8 cellular contexts compared by ENCODE assay signal in the genomic region with DNA sequence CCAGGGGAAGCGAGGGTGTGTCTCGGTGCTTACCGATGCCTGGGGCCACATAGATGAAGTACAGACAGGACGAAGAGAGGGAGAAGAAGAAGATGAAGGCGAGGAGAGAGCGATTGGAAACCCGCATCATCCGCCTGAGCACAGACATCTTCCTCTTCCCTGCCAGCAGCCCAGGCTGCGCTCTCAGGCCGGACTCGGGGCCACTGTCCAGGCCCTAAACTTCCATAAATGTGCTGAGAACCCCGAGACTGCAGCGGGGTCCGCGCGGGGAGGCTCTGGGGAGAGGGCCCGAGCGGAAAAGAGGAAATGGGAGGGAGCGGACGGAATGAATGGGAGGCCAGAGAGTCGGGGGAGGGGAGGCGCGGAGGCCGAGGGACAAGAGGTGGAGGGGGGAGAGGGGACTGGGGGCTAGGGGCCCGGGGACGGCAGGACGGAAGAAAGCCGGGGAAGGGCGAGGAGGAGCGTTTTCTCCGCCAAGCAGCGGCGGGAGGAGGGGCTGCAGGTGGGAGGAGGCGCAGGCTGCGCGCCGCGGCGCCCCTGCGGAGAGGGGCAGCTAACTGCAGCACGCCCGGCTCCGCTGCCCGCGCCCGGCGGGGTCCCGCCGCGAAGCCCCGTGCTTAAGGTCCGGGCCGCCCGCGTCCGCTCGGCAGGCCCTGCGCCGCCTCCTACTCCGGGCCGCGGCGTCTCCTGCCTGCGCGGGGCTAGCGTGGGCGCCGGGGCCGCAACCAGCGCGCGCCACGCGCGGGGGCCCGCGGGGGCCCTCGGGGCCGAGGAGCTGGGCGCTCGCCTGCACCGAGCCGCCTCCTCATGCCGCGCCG. TPM values are rescaled to one million over a fixed set of nuclear protein-coding genes. Genes with fewer than 3 reads are reported as not detected.
DNase-seq lines count a peak whose midpoint lies in the region; ATAC-seq and TF ChIP-seq lines count a peak whose summit lies in the region.

A gene with protein sequence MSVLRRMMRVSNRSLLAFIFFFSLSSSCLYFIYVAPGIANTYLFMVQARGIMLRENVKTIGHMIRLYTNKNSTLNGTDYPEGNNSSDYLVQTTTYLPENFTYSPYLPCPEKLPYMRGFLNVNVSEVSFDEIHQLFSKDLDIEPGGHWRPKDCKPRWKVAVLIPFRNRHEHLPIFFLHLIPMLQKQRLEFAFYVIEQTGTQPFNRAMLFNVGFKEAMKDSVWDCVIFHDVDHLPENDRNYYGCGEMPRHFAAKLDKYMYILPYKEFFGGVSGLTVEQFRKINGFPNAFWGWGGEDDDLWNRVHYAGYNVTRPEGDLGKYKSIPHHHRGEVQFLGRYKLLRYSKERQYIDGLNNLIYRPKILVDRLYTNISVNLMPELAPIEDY (minus strand): TSS at position 303 of the 818 bp plus-strand sequence. CDS start 155 bp downstream, at position 148.

- peak; percentile 54 for ATAC-seq in GM18511 (IDR thresholded peaks at IDR 0.05; ENCODE audit: unreplicated experiment)
- ATAC-seq in HG02885 (IDR thresholded peaks at IDR 0.05; ENCODE audit: poor library complexity, unreplicated experiment), result peak; percentile 43
- peak; percentile 55 for ATAC-seq in omental fat pad (ENCODE audit: low FRiP score)

- DNase-seq in AG08396 (ENCODE audit: low spot score), result peak; percentile 16
- DNase-seq in NCI-H510A treated with DMSO at 0.1 percent for 48 hours (lab: John Stamatoyannopoulos, UW), result peak; percentile 74
- DNase-seq in activated naive CD4-positive, alpha-beta T cell treated with anti-CD3 and anti-CD28 coated beads, Interleukin-2, amount 10 ng/mL, durations not matched to agents 7 days and 5 days, result peak; percentile 44
- DNase-seq in glutamatergic neuron, result peak; percentile 75
- DNase-seq in omental fat pad (ENCODE audit: low spot score), result no peak
- no peak for DNase-seq in NCI-H446 (lab: John Stamatoyannopoulos, UW)

- TF ChIP-seq CTCF in glutamatergic neuron (IDR thresholded peaks at IDR 0.05; ENCODE audit: partially characterized antibody, unreplicated experiment), result no peak
- TF ChIP-seq CTCF in omental fat pad (IDR thresholded peaks at IDR 0.05), result no peak

- H3K4me1 Mint-ChIP-seq in activated naive CD4-positive, alpha-beta T cell treated with anti-CD3 and anti-CD28 coated beads, Interleukin-2, amount 10 ng/mL, durations not matched to agents 7 days and 5 days, result peaks cover 17% of the 10 kb centered on the region
- peaks cover 18% of the 10 kb centered on the region for H3K4me1 Mint-ChIP-seq in glutamatergic neuron (ENCODE audit: low read depth, unreplicated experiment)

- H3K36me3 Mint-ChIP-seq in activated naive CD4-positive, alpha-beta T cell treated with anti-CD3 and anti-CD28 coated beads, Interleukin-2, amount 10 ng/mL, durations not matched to agents 7 days and 5 days, result no peaks in the 10 kb centered on the region
- H3K36me3 Mint-ChIP-seq in glutamatergic neuron (ENCODE audit: unreplicated experiment), result no peaks in the 10 kb centered on the region

- peak within 1 kb of the TSS; percentile 83 for H3K4me3 Mint-ChIP-seq in activated naive CD4-positive, alpha-beta T cell treated with anti-CD3 and anti-CD28 coated beads, Interleukin-2, amount 10 ng/mL, durations not matched to agents 7 days and 5 days
- peak within 1 kb of the TSS; percentile 94 for H3K4me3 Mint-ChIP-seq in glutamatergic neuron (ENCODE audit: unreplicated experiment)

- CTCF ChIA-PET in activated naive CD4-positive, alpha-beta T cell treated with anti-CD3 and anti-CD28 coated beads, Interleukin-2, amount 10 ng/mL, durations not matched to agents 7 days and 5 days (lab: Charles Lee), result interaction anchor here (0.9 to 1.9 kb wide), 3 partner anchors 26 to 40 kb away, joined by 3 to 5 read pairs (median 3); no protein-coding TSS in a partner anchor

- no peaks in the 10 kb centered on the region for H3K9me3 Mint-ChIP-seq in activated naive CD4-positive, alpha-beta T cell treated with anti-CD3 and anti-CD28 coated beads, Interleukin-2, amount 10 ng/mL, durations not matched to agents 7 days and 5 days
- peaks cover 9% of the 10 kb centered on the region for H3K9me3 Mint-ChIP-seq in glutamatergic neuron (ENCODE audit: unreplicated experiment)

- peaks cover 53% of the 10 kb centered on the region for H3K27me3 Mint-ChIP-seq in activated naive CD4-positive, alpha-beta T cell treated with anti-CD3 and anti-CD28 coated beads, Interleukin-2, amount 10 ng/mL, durations not matched to agents 7 days and 5 days
- peaks cover 8% of the 10 kb centered on the region for H3K27me3 Mint-ChIP-seq in glutamatergic neuron (ENCODE audit: unreplicated experiment)

- no peak within 1 kb of the TSS for H3K27ac Mint-ChIP-seq in activated naive CD4-positive, alpha-beta T cell treated with anti-CD3 and anti-CD28 coated beads, Interleukin-2, amount 10 ng/mL, durations not matched to agents 7 days and 5 days
- peak within 1 kb of the TSS; percentile 95 for H3K27ac Mint-ChIP-seq in glutamatergic neuron (ENCODE audit: unreplicated experiment)

RNA-seq across cellular contexts. Expression of the gene that starts here (rescaled TPM):
- total RNA-seq in glutamatergic neuron (ENCODE audit: unreplicated experiment), result 16.5 TPM
- 1 to 10 TPM; 3.0 to 6.5 (median 4.9) TPM for total RNA-seq in omental fat pad

Comparison
In these comparisons a context has a peak if more than half of its experiments do, and no peak if none do; other contexts are left out.
1. DNase-seq: peak in AG08396 (single experiment), NCI-H510A treated with DMSO at 0.1 percent for 48 hours (single experiment), activated naive CD4-positive, alpha-beta T cell treated with anti-CD3 and anti-CD28 coated beads, Interleukin-2, amount 10 ng/mL, durations not matched to agents 7 days and 5 days (single experiment) and glutamatergic neuron (single experiment); none in omental fat pad (single experiment) and NCI-H446 (0 of 2).
2. Peak in every context shown above with its lines, with median percentiles within 50 percentile points of each other: ATAC-seq.